Comparison of ENCODE assay signal across 8 cellular contexts in the genomic region with DNA sequence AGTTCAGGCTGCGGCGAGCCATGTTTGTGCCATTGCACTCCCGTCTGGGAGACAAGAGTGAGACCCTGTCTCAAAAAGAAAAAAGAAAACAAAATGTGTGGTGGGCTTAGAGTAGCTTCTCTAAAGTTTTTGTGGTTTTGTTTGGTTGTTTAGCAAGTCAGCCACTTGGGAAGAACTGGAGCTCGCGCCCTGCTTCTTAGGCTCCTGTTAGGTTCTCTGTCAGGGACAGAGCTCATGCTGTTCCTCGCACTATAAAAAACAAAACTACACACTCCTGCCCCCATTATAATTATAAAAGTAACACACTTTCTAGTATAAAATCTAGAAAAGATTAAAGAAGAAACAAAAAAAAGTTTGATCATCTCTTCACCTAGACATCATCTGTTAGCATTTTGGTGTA. TPM values are rescaled to one million over a fixed set of nuclear protein-coding genes. Genes with fewer than 3 reads are reported as not detected.
"Had no signal": no experiment of that assay in that cellular context is flagged by ENCODE, and none has a peak within 500 bp of the region (broad histone marks: within the 10 kb centered on the region; RNA-seq: fewer than 3 reads in every experiment).

No MANE protein-coding gene starts in this region.

- DNase-seq: GM23248, GOT3, H7, HFFc6 had no signal

- H3K36me3 ChIP-seq: HAP-1 had no signal

- H3K4me3 ChIP-seq: GM23248, HAP-1 had no signal

- H3K9me3 ChIP-seq: HAP-1 had no signal

- H2AFZ ChIP-seq: GM23248 had no signal

- FAIRE-seq: HepG2 had no signal

- ATAC-seq: HCT116, HepG2 had no signal

- H3K27ac ChIP-seq: GM23248, HL-60 had no signal

- H3K9ac ChIP-seq: GM23248 had no signal

RNA-seq across cellular contexts. Expression of gene GMPR, which starts 33.0 kb away (rescaled TPM):
- total RNA-seq: HepG2 had no signal
- polyA plus RNA-seq: HepG2 had no signal
